21 cellular contexts compared by ENCODE assay signal in genomic region chr3:123423026-123423425, GRCh38. TPM values are rescaled to one million over a fixed set of nuclear protein-coding genes. Genes with fewer than 3 reads are reported as not detected.
DNase-seq lines count a peak whose midpoint lies in the region; ATAC-seq and TF ChIP-seq lines count a peak whose summit lies in the region.
"Had no signal": no experiment of that assay in that cellular context is flagged by ENCODE, and none has a peak within 500 bp of the region (broad histone marks: within the 10 kb centered on the region; RNA-seq: fewer than 3 reads in every experiment).

No MANE protein-coding gene starts in this region.

- DNase-seq in PC-3, result no peak
- DNase-seq in medulla oblongata (ENCODE audit: extremely low spot score), result peak; percentile 63
- DNase-seq in substantia nigra (lab: John Stamatoyannopoulos, UW), result peak in 16 of 49 donors; percentile 20 to 59 (median 40)
- no peak for DNase-seq in T-helper 2 cell
- no peak for DNase-seq in Calu3
- DNase-seq: activated CD4-positive, alpha-beta T cell treated with anti-CD3 and anti-CD28 coated beads, Interleukin-2, amount 50 U/mL, for 4 hours; activated T-cell treated with anti-CD3 and anti-CD28 coated beads for 4 hours; COR-L47; NCI-H146; NCI-H2171; NCI-H748 treated with DMSO at 0.1 percent for 48 hours; SHP77 treated with DMSO at 0.1 percent for 48 hours had no signal

- H3K9me3 Mint-ChIP-seq in Calu3 (ENCODE audit: low read depth, unreplicated experiment), result no peaks in the 10 kb centered on the region
- H3K9me3 Mint-ChIP-seq: GM23338, nephron had no signal

- H3K27ac Mint-ChIP-seq in Calu3 (ENCODE audit: unreplicated experiment), result no peak overlapping the region
- H3K27ac Mint-ChIP-seq: GM23338, nephron, progenitor cell of endocrine pancreas had no signal

- H3K36me3 ChIP-seq in PC-3 (ENCODE audit: low read depth, low read length) (no peaks in the 10 kb centered on the region), gastroesophageal sphincter (no peaks in the 10 kb centered on the region)

- no peaks in the 10 kb centered on the region for H3K9me2 ChIP-seq in PC-3 (replicated peaks; ENCODE audit: low read length)

- BruUV-seq in PC-3 (replicated peaks; lab: Mats Ljungman, UMichigan) (no TSS peak), Calu3 (replicated peaks; lab: Mats Ljungman, UMichigan) (no TSS peak)

- no peak overlapping the region for H3K4me3 Mint-ChIP-seq in Calu3 (ENCODE audit: low read depth, unreplicated experiment)
- H3K4me3 Mint-ChIP-seq: GM23338, nephron had no signal

- peaks cover 5% of the 10 kb centered on the region for H3K36me3 Mint-ChIP-seq in Calu3 (ENCODE audit: insufficient read depth, unreplicated experiment)

- H3K4me2 ChIP-seq in PC-3 (ENCODE audit: low read length), result no peak overlapping the region
- H3K4me2 ChIP-seq: GM23338, hepatocyte had no signal

- no peak for TF ChIP-seq POLR2A in gastroesophageal sphincter (IDR thresholded peaks at IDR 0.05)

- no peaks in the 10 kb centered on the region for H4K20me1 ChIP-seq in PC-3 (ENCODE audit: low read length)

- H3K9me3 ChIP-seq in PC-3 (ENCODE audit: low read length) (no peaks in the 10 kb centered on the region), gastroesophageal sphincter (no peaks in the 10 kb centered on the region)

- CTCF ChIA-PET in PC-3 (lab: Charles Lee), result no interaction called here
- CTCF ChIA-PET in Calu3 (lab: Charles Lee), result interaction anchor here (1.5 kb wide), 1 partner anchor 13 kb away, joined by 6 read pairs; no protein-coding TSS in a partner anchor

- H2AFZ ChIP-seq in PC-3 (ENCODE audit: low read length), result no peak overlapping the region
- H2AFZ ChIP-seq: GM23338, hepatocyte had no signal

- H3K27me3 ChIP-seq in PC-3 (ENCODE audit: low read length) (peaks cover 53% of the 10 kb centered on the region), gastroesophageal sphincter (no peaks in the 10 kb centered on the region)
- H3K27me3 ChIP-seq: hepatocyte had no signal

- POLR2A ChIA-PET in PC-3 (lab: Charles Lee; ENCODE audit: unreplicated experiment), result no interaction called here

- intact Hi-C loops in PC-3 (cut with micrococcal nuclease) (no loop called here), Calu3 (cut with micrococcal nuclease; ENCODE audit: unreplicated experiment) (no loop called here)

- no peak overlapping the region for H3K9ac ChIP-seq in PC-3 (ENCODE audit: low read length)

- WGBS in gastroesophageal sphincter (ENCODE audit: low coverage in 1 of 2), 2 donors, result no CpG with 5 or more reads among the region's 12 CpGs

- ATAC-seq in PC-3, result peak; percentile 23; the same call in 1 of the 2 replicates
- ATAC-seq in gastroesophageal sphincter, result no peak
- ATAC-seq in GM18511 (IDR thresholded peaks at IDR 0.05; ENCODE audit: unreplicated experiment), result no peak
- no peak for ATAC-seq in HG03342 (IDR thresholded peaks at IDR 0.05; ENCODE audit: unreplicated experiment)

- H3K27ac ChIP-seq in PC-3 (ENCODE audit: low read length) (no peak overlapping the region), gastroesophageal sphincter (peak overlapping the region; percentile 90 to 99 (median 92)), substantia nigra (ENCODE audit: low read depth, low read length, poor library complexity, severe bottlenecking) (peak overlapping the region; percentile 96)
- H3K27ac ChIP-seq: hepatocyte, VCaP had no signal

- no peaks in the 10 kb centered on the region for H3K79me2 ChIP-seq in PC-3 (ENCODE audit: low read length)
- H3K79me2 ChIP-seq: hepatocyte had no signal

- no peaks in the 10 kb centered on the region for H3F3A ChIP-seq in PC-3 (ENCODE audit: low read length, unreplicated experiment)

- TF ChIP-seq CTCF in PC-3 (conservative IDR thresholded peaks at IDR 0.05; ENCODE audit: low read depth, low read length) (no peak), gastroesophageal sphincter (IDR thresholded peaks at IDR 0.05) (peak in 1 of 4 experiments; percentile 15), Calu3 (IDR thresholded peaks at IDR 0.05; ENCODE audit: unreplicated experiment) (no peak)

- H3K4me1 ChIP-seq in PC-3 (ENCODE audit: insufficient read depth, low read length) (no peaks in the 10 kb centered on the region), gastroesophageal sphincter (peaks cover 21 to 100% (median 51%) of the 10 kb centered on the region in 3 donors)

- H3K4me3 ChIP-seq in PC-3 (ENCODE audit: low read length), result no peak overlapping the region
- H3K4me3 ChIP-seq in gastroesophageal sphincter, result no peak overlapping the region
- H3K4me3 ChIP-seq: GM23338, hepatocyte had no signal

- H3K4me1 Mint-ChIP-seq in Calu3 (ENCODE audit: low read depth, unreplicated experiment), result peaks cover 8% of the 10 kb centered on the region

- peaks cover 30% of the 10 kb centered on the region for H3K27me3 Mint-ChIP-seq in Calu3 (ENCODE audit: unreplicated experiment)
- H3K27me3 Mint-ChIP-seq: progenitor cell of endocrine pancreas had no signal

- TF ChIP-seq EP300 in gastroesophageal sphincter (IDR thresholded peaks at IDR 0.05), result no peak

RNA-seq across cellular contexts. Expression of gene ADCY5, which starts 25.9 kb away (rescaled TPM):
- not detected in 2 replicates for total RNA-seq in PC-3 (2014; rRNA removed)
- total RNA-seq in gastroesophageal sphincter, result 100 to 1,000 TPM; 119 to 251 (median 185) TPM
- 2.5 and 3.6 TPM in 2 replicates for total RNA-seq in Calu3 (2022)
- total RNA-seq: T-helper 1 cell treated with Interleukin-12 subunit alpha and Interleukin-12 subunit beta and Interleukin-4 antibody, amounts not matched to agents 30 ng/mL and 1 ng/mL, for 36 hours had no signal

Comparison
In these comparisons a context has a peak if more than half of its experiments do, and no peak if none do; other contexts are left out.
1. RNA of gene ADCY5, which starts 25.9 kb away (total RNA-seq): 119 to 251 TPM in gastroesophageal sphincter; 2.5 to 3.6 TPM in Calu3 and not detected in PC-3; every median in the first group is over 10 times any median in the second.